ENCODE assay signal across 14 cellular contexts in genomic region chr15:78481917-78482316, GRCh38.
"Had no signal": no experiment of that assay in that cellular context is flagged by ENCODE, and none has a peak within 500 bp of the region (broad histone marks: within the 10 kb centered on the region; RNA-seq: fewer than 3 reads in every experiment).

No MANE protein-coding gene starts in this region.

- H3K4me1 ChIP-seq: lower lobe of right lung, right atrium auricular region, sigmoid colon, stomach, transverse colon had no signal

- H3K9me3 ChIP-seq: heart left ventricle, lower lobe of right lung, right atrium auricular region, sigmoid colon, stomach, thoracic aorta, transverse colon had no signal

- H3K4me3 ChIP-seq: coronary artery, heart left ventricle, lower lobe of right lung, right atrium auricular region, sigmoid colon, skin epidermis, stomach, thoracic aorta, transverse colon had no signal

- H3K9me3 Mint-ChIP-seq: memory B cell; natural killer cell treated with Interleukin-12 subunit alpha and Interleukin-12 subunit beta and Interleukin-15 and Interleukin-18, amount 100 ng/mL, for 72 hours had no signal

- H3K27me3 ChIP-seq: heart left ventricle, right atrium auricular region, sigmoid colon, stomach, transverse colon had no signal

- H3K27ac Mint-ChIP-seq: memory B cell; natural killer cell treated with Interleukin-12 subunit alpha and Interleukin-12 subunit beta and Interleukin-15 and Interleukin-18, amount 100 ng/mL, for 72 hours had no signal

- H3K4me3 Mint-ChIP-seq: memory B cell; natural killer cell treated with Interleukin-12 subunit alpha and Interleukin-12 subunit beta and Interleukin-15 and Interleukin-18, amount 100 ng/mL, for 72 hours had no signal

- DNase-seq: effector CD4-positive, alpha-beta T cell; lower lobe of right lung; sigmoid colon; stimulated activated CD4-positive, alpha-beta T cell treated with anti-CD3 and anti-CD28 coated beads, Interleukin-2, amount 100 ng/mL, for 24 hours; stimulated activated CD4-positive, alpha-beta T cell treated with anti-CD3 and anti-CD28 coated beads, Interleukin-4, amount 100 ng/mL, for 4 hours; stomach had no signal

- H3K4me1 Mint-ChIP-seq: memory B cell had no signal

- ATAC-seq: natural killer cell treated with Interleukin-12 subunit alpha and Interleukin-12 subunit beta and Interleukin-15 and Interleukin-18, amount 100 ng/mL, for 72 hours had no signal

- H3K27ac ChIP-seq: coronary artery, heart left ventricle, lower lobe of right lung, right atrium auricular region, sigmoid colon, skin epidermis, stomach, thoracic aorta, transverse colon had no signal

- H3K27me3 Mint-ChIP-seq: memory B cell; natural killer cell treated with Interleukin-12 subunit alpha and Interleukin-12 subunit beta and Interleukin-15 and Interleukin-18, amount 100 ng/mL, for 72 hours had no signal
